Comparison of ENCODE assay signal across 3 cellular contexts in genomic region chr11:91688672-91689071, GRCh38.
"Had no signal": no experiment of that assay in that cellular context is flagged by ENCODE, and none has a peak within 500 bp of the region (broad histone marks: within the 10 kb centered on the region; RNA-seq: fewer than 3 reads in every experiment).

No MANE protein-coding gene starts in this region.

- H3K4me3 ChIP-seq: GM12878 had no signal

- DNase-seq: GDM1, GF-D8 had no signal

- ATAC-seq: GM12878 had no signal
